In genomic region chr1:38778051-38778450, GRCh38 we compare ENCODE assay signal across 25 cellular contexts.
"Had no signal": no experiment of that assay in that cellular context is flagged by ENCODE, and none has a peak within 500 bp of the region (broad histone marks: within the 10 kb centered on the region; RNA-seq: fewer than 3 reads in every experiment).

No MANE protein-coding gene starts in this region.

- H3K4me3 ChIP-seq: coronary artery, dorsolateral prefrontal cortex had no signal

- H3K36me3 ChIP-seq: brain microvascular endothelial cell had no signal

- DNase-seq: activated CD4-positive, alpha-beta memory T cell treated with anti-CD3 and anti-CD28 coated beads, Interleukin-2, amount 10 ng/mL, durations not matched to agents 7 days and 5 days; activated CD4-positive, alpha-beta T cell treated with anti-CD3 and anti-CD28 coated beads for 1 hour; activated CD4-positive, alpha-beta T cell treated with anti-CD3 and anti-CD28 coated beads for 4 hours; activated CD4-positive, alpha-beta T cell treated with anti-CD3 and anti-CD28 coated beads, Interleukin-2, amount 10 ng/mL, durations not matched to agents 7 days and 5 days; activated CD4-positive, alpha-beta T cell treated with anti-CD3 and anti-CD28 coated beads, Interleukin-2, amount 50 U/mL, for 4 hours; activated CD8-positive, alpha-beta memory T cell treated with anti-CD3 and anti-CD28 coated beads, Interleukin-2, amount 50 U/mL, for 48 hours; activated gamma-delta T cell treated with Interleukin-2 at 50 U/mL for 16 hours; activated naive CD4-positive, alpha-beta T cell treated with anti-CD3 and anti-CD28 coated beads, Interleukin-2, amount 50 U/mL, for 16 hours; activated naive CD4-positive, alpha-beta T cell treated with Interleukin-2 at 50 U/mL for 16 hours; activated T-cell treated with anti-CD3 and anti-CD28 coated beads for 4 hours; activated T-cell treated with anti-CD3 and anti-CD28 coated beads, Interleukin-2, amount 50 U/mL, for 24 hours; activated T-cell treated with anti-CD3 and anti-CD28 coated beads, Interleukin-2, amount 50 U/mL, for 72 hours; amniotic stem cell; anterior cingulate cortex; brain microvascular endothelial cell; dorsolateral prefrontal cortex; effector memory CD4-positive, alpha-beta T cell; endodermal cell; foreskin fibroblast; head of caudate nucleus had no signal

- ATAC-seq: activated T-cell treated with anti-CD3 and anti-CD28 coated beads, Interleukin-2, amount 50 U/mL, for 72 hours; esophagus mucosa; WTC11 had no signal

- H3K27ac ChIP-seq: brain microvascular endothelial cell, coronary artery, dorsolateral prefrontal cortex had no signal

- FAIRE-seq: astrocyte, frontal cortex had no signal
